In the genomic region with DNA sequence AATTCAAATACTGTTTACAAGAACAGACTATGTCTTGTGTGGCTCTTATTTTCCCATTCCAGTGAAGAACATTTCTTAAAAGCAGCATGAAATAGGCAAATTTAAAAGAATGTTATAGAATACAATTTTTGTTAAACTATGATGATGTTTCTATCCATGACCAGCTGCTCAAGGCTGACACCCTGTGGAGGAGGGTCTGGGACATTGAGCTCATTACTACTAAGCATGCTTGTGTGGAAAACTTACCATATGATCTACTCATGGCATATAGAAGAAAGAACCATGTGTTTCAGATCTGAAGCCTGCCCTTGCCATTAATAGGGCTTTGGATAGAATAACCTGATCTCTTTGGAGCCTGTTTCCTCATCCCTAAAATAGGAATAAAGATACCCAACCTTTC, we compare ENCODE assay signal across 8 cellular contexts.
DNase-seq lines count a peak whose midpoint lies in the region; ATAC-seq and TF ChIP-seq lines count a peak whose summit lies in the region.

No MANE protein-coding gene starts in this region.

- no peak overlapping the region for H3K27ac Mint-ChIP-seq in activated CD4-positive, alpha-beta memory T cell treated with anti-CD3 and anti-CD28 coated beads, Interleukin-2, amount 10 ng/mL, durations not matched to agents 7 days and 5 days

- H3K9ac ChIP-seq in liver (ENCODE audit: low read depth in 1 of 2, low read length in 2 of 2) = no peak overlapping the region

- TF ChIP-seq POLR2A in NB4 (IDR thresholded peaks at IDR 0.05; ENCODE audit: extremely low read depth, insufficient read length) = no peak

- CTCF ChIA-PET in activated CD4-positive, alpha-beta memory T cell treated with anti-CD3 and anti-CD28 coated beads, Interleukin-2, amount 10 ng/mL, durations not matched to agents 7 days and 5 days (lab: Charles Lee) = no interaction called here

- no peaks in the 10 kb centered on the region for H3K4me1 Mint-ChIP-seq in activated CD4-positive, alpha-beta memory T cell treated with anti-CD3 and anti-CD28 coated beads, Interleukin-2, amount 10 ng/mL, durations not matched to agents 7 days and 5 days

- H3K9me3 Mint-ChIP-seq in activated CD4-positive, alpha-beta memory T cell treated with anti-CD3 and anti-CD28 coated beads, Interleukin-2, amount 10 ng/mL, durations not matched to agents 7 days and 5 days = no peaks in the 10 kb centered on the region

- no peaks in the 10 kb centered on the region for H3K36me3 Mint-ChIP-seq in activated CD4-positive, alpha-beta memory T cell treated with anti-CD3 and anti-CD28 coated beads, Interleukin-2, amount 10 ng/mL, durations not matched to agents 7 days and 5 days (ENCODE audit: low read depth)

- H3K36me3 ChIP-seq in ascending aorta = no peaks in the 10 kb centered on the region
- H3K36me3 ChIP-seq in liver (ENCODE audit: control insufficient read depth in 4 of 4, insufficient read depth in 3 of 4, low read depth in 1 of 4, low read length in 3 of 4) = no peaks in the 10 kb centered on the region
- H3K36me3 ChIP-seq in tibial artery = no peaks in the 10 kb centered on the region

- H3K4me3 Mint-ChIP-seq in activated CD4-positive, alpha-beta memory T cell treated with anti-CD3 and anti-CD28 coated beads, Interleukin-2, amount 10 ng/mL, durations not matched to agents 7 days and 5 days = no peak overlapping the region

- H3K4me3 ChIP-seq in NB4 (ENCODE audit: low read depth, low read length) = no peak overlapping the region
- H3K4me3 ChIP-seq in ascending aorta = no peak overlapping the region
- H3K4me3 ChIP-seq in liver (ENCODE audit: low read depth in 1 of 3, low read length in 3 of 3) = no peak overlapping the region
- no peak overlapping the region for H3K4me3 ChIP-seq in tibial artery

- intact Hi-C loops in ascending aorta (cut with DNase I) (loop anchor here (10.0 kb wide), 1 partner anchor 125 kb away; the partner anchor contains the start of gene FOXP2), tibial artery (cut with DNase I; ENCODE audit: low total_unique reads) (no loop called here)

- no peaks in the 10 kb centered on the region for H3K9me3 ChIP-seq in ascending aorta
- H3K9me3 ChIP-seq in liver (ENCODE audit: control insufficient read depth in 4 of 4, low read length in 3 of 4) = no peaks in the 10 kb centered on the region
- no peaks in the 10 kb centered on the region for H3K9me3 ChIP-seq in tibial artery

- DNase-seq in Daoy (ENCODE audit: low read depth) = peak; percentile 36
- peak; percentile 19 for DNase-seq in NB4 (ENCODE audit: low read depth)
- no peak for DNase-seq in ascending aorta (ENCODE audit: low spot score in 2 of 2)
- no peak for DNase-seq in NCI-H2196 (lab: John Stamatoyannopoulos, UW; ENCODE audit: unreplicated experiment)
- no peak for DNase-seq in tibial artery
- no peak for DNase-seq in activated CD4-positive, alpha-beta memory T cell treated with anti-CD3 and anti-CD28 coated beads, Interleukin-2, amount 10 ng/mL, durations not matched to agents 7 days and 5 days

- POLR2A ChIA-PET in activated CD4-positive, alpha-beta memory T cell treated with anti-CD3 and anti-CD28 coated beads, Interleukin-2, amount 10 ng/mL, durations not matched to agents 7 days and 5 days (lab: Charles Lee) = no interaction called here

- H3K27ac ChIP-seq in ascending aorta (no peak overlapping the region), liver (ENCODE audit: low read depth in 1 of 2, low read length in 2 of 2) (no peak overlapping the region), tibial artery (no peak overlapping the region)

- H3K27me3 Mint-ChIP-seq in activated CD4-positive, alpha-beta memory T cell treated with anti-CD3 and anti-CD28 coated beads, Interleukin-2, amount 10 ng/mL, durations not matched to agents 7 days and 5 days = peaks cover 4% of the 10 kb centered on the region

- H3K27me3 ChIP-seq in ascending aorta (no peaks in the 10 kb centered on the region), liver (ENCODE audit: control insufficient read depth in 4 of 4, insufficient read depth in 4 of 4, low read length in 3 of 4) (no peaks in the 10 kb centered on the region), tibial artery (no peaks in the 10 kb centered on the region)

- peaks cover 0 to 2% of the 10 kb centered on the region in 2 donors for H3K4me1 ChIP-seq in ascending aorta
- H3K4me1 ChIP-seq in liver (ENCODE audit: control insufficient read depth in 4 of 4, insufficient read depth in 4 of 4, low read length in 3 of 4) = no peaks in the 10 kb centered on the region
- peaks cover 0 to 15% (median 0%) of the 10 kb centered on the region in 4 donors for H3K4me1 ChIP-seq in tibial artery

- ATAC-seq in HG02884 (IDR thresholded peaks at IDR 0.05; ENCODE audit: unreplicated experiment) = no peak

- no peak for TF ChIP-seq CTCF in NB4 (IDR thresholded peaks at IDR 0.05; ENCODE audit: low read depth, low read length)
- peak in 2 of 3 experiments; percentile 24 to 33 for TF ChIP-seq CTCF in ascending aorta (IDR thresholded peaks at IDR 0.05)
- TF ChIP-seq CTCF in liver (IDR thresholded peaks at IDR 0.05; ENCODE audit: low read depth, low read length, missing input control) = peak; percentile 22
- peak in 1 of 2 experiments; percentile 15 for TF ChIP-seq CTCF in tibial artery (IDR thresholded peaks at IDR 0.05)

- TF ChIP-seq RAD21 in liver (IDR thresholded peaks at IDR 0.05) = peak; percentile 58 to 68

TF ChIP-seq in liver, 16 proteins besides CTCF, POLR2A, EP300 and RAD21:
- TF ChIP-seq GABPA (IDR thresholded peaks at IDR 0.05 in 1 of 2, conservative IDR thresholded peaks at IDR 0.05 in 1 of 2) (no peak), HNF4A (conservative IDR thresholded peaks at IDR 0.05) (no peak), HNF4G (IDR thresholded peaks at IDR 0.05) (no peak), YY1 (IDR thresholded peaks at IDR 0.05) (no peak), TAF1 (conservative IDR thresholded peaks at IDR 0.05) (no peak), NR2F2 (IDR thresholded peaks at IDR 0.05) (no peak), JUND (IDR thresholded peaks at IDR 0.05) (no peak)

Comparison
In these comparisons a context has a peak if more than half of its experiments do, and no peak if none do; other contexts are left out.
1. DNase-seq: peak in Daoy (single experiment) and NB4 (single experiment); none in ascending aorta (0 of 2), NCI-H2196 (single experiment), tibial artery (0 of 2) and activated CD4-positive, alpha-beta memory T cell treated with anti-CD3 and anti-CD28 coated beads, Interleukin-2, amount 10 ng/mL, durations not matched to agents 7 days and 5 days (single experiment).